ENCODE assay signal across 16 cellular contexts in the genomic region with DNA sequence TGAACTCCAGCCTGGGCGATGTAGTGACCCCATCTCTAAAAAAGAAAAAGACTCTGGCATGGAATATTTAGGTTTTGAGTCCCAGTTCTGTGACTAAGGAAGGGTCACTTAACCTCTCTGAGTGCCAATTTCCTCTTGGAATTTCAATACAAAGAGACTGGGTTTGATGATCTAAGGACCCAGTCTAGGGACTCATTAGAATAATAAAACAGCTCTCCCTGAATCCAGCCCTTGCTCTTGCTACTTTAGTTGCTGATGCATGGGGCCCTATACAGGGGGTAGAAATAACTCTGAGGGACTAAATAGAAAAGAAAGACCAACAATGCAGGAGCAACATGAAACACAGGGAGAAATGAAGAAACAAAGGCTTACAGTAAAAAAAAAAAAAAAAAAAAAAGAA. TPM values are rescaled to one million over a fixed set of nuclear protein-coding genes. Genes with fewer than 3 reads are reported as not detected.
"Had no signal": no experiment of that assay in that cellular context is flagged by ENCODE, and none has a peak within 500 bp of the region (broad histone marks: within the 10 kb centered on the region; RNA-seq: fewer than 3 reads in every experiment).

No MANE protein-coding gene starts in this region.

- H3K4me3 Mint-ChIP-seq: activated CD4-positive, alpha-beta T cell treated with anti-CD3 and anti-CD28 coated beads, Interleukin-2, amount 10 ng/mL, durations not matched to agents 24 days and 14 days; activated naive CD4-positive, alpha-beta T cell treated with anti-CD3 and anti-CD28 coated beads for 36 hours; activated T-helper 1 cell treated with anti-CD3 and anti-CD28 coated beads, Interleukin-12 subunit alpha, Interleukin-12 subunit beta, Interleukin-2, Interleukin-4 antibody, amounts not matched to agents 30 ng/mL and 10 ng/mL and 1 ng/mL, durations not matched to agents 14 hours and 24 hours and 36 hours; naive B cell had no signal

- H3K4me1 ChIP-seq: vagina had no signal

- H3K9me3 Mint-ChIP-seq: activated CD4-positive, alpha-beta T cell treated with anti-CD3 and anti-CD28 coated beads, Interleukin-2, amount 10 ng/mL, durations not matched to agents 24 days and 14 days; activated naive CD4-positive, alpha-beta T cell treated with anti-CD3 and anti-CD28 coated beads for 36 hours; activated T-helper 1 cell treated with anti-CD3 and anti-CD28 coated beads, Interleukin-12 subunit alpha, Interleukin-12 subunit beta, Interleukin-2, Interleukin-4 antibody, amounts not matched to agents 30 ng/mL and 10 ng/mL and 1 ng/mL, durations not matched to agents 14 hours and 24 hours and 36 hours; naive B cell had no signal

- H3K4me3 ChIP-seq: adrenal gland, body of pancreas, tibial artery, vagina had no signal

- H3K9me3 ChIP-seq: adrenal gland, body of pancreas, stomach, tibial artery, vagina had no signal

- DNase-seq: activated CD4-positive, alpha-beta T cell treated with anti-CD3 and anti-CD28 coated beads, Interleukin-2, amount 10 ng/mL, durations not matched to agents 24 days and 14 days; activated naive CD4-positive, alpha-beta T cell treated with anti-CD3 and anti-CD28 coated beads for 36 hours; body of pancreas; kidney glomerular epithelial cell; midbrain; naive B cell; stimulated activated CD4-positive, alpha-beta T cell treated with anti-CD3 and anti-CD28 coated beads, Interleukin-15, amount 100 ng/mL, for 24 hours; stimulated activated CD4-positive, alpha-beta T cell treated with anti-CD3 and anti-CD28 coated beads, Interleukin-4, amount 100 ng/mL, for 24 hours; stomach; T-helper 9 cell; tibial artery had no signal

- H3K36me3 Mint-ChIP-seq: naive B cell had no signal

- H3K27ac ChIP-seq: adrenal gland, tibial artery, vagina had no signal

- H3K27me3 ChIP-seq: adrenal gland, body of pancreas, stomach, tibial artery, vagina had no signal

- H3K27ac Mint-ChIP-seq: activated CD4-positive, alpha-beta T cell treated with anti-CD3 and anti-CD28 coated beads, Interleukin-2, amount 10 ng/mL, durations not matched to agents 24 days and 14 days; activated naive CD4-positive, alpha-beta T cell treated with anti-CD3 and anti-CD28 coated beads for 36 hours; activated T-helper 1 cell treated with anti-CD3 and anti-CD28 coated beads, Interleukin-12 subunit alpha, Interleukin-12 subunit beta, Interleukin-2, Interleukin-4 antibody, amounts not matched to agents 30 ng/mL and 10 ng/mL and 1 ng/mL, durations not matched to agents 14 hours and 24 hours and 36 hours had no signal

- H3K4me1 Mint-ChIP-seq: activated CD4-positive, alpha-beta T cell treated with anti-CD3 and anti-CD28 coated beads, Interleukin-2, amount 10 ng/mL, durations not matched to agents 24 days and 14 days; naive B cell had no signal

- H3K36me3 ChIP-seq: adrenal gland, stomach, tibial artery, vagina had no signal

RNA-seq across cellular contexts. Expression of a gene that starts 12.6 kb away (rescaled TPM):
- total RNA-seq: activated CD4-positive, alpha-beta T cell treated with anti-CD3 and anti-CD28 coated beads, Interleukin-2, amount 10 ng/mL, durations not matched to agents 24 days and 14 days; activated naive CD4-positive, alpha-beta T cell treated with anti-CD3 and anti-CD28 coated beads for 36 hours; activated T-helper 1 cell treated with anti-CD3 and anti-CD28 coated beads, Interleukin-12 subunit alpha, Interleukin-12 subunit beta, Interleukin-2, Interleukin-4 antibody, amounts not matched to agents 30 ng/mL and 10 ng/mL and 1 ng/mL, durations not matched to agents 14 hours and 24 hours and 36 hours; cerebellum; omental fat pad; vagina had no signal
